ENCODE assay signal across 1 cellular context in the genomic region with DNA sequence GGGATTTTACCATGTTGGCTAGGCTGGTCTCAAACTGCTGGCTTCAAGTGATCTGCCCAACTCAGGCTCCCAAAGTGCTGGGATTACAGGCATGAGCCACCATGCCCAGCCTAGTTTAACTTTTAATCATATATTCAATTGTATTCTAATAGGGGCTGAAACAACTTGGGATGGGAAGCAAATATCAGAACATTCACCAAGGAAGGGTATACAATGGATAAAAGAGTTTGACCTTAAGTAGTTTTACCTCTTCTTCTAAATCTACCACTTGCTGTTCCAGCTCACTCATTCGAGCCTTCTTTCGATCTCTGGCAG.
TF ChIP-seq lines count a peak whose summit lies in the region.

No MANE protein-coding gene starts in this region.

TF ChIP-seq in A549, 52 proteins besides CTCF, POLR2A, EP300 and RAD21 (continued from another document):
- TF ChIP-seq ZC3H11A (IDR thresholded peaks at IDR 0.05), result no peak
TF ChIP-seq in A549: peak in this region for 0.
